In the genomic region with DNA sequence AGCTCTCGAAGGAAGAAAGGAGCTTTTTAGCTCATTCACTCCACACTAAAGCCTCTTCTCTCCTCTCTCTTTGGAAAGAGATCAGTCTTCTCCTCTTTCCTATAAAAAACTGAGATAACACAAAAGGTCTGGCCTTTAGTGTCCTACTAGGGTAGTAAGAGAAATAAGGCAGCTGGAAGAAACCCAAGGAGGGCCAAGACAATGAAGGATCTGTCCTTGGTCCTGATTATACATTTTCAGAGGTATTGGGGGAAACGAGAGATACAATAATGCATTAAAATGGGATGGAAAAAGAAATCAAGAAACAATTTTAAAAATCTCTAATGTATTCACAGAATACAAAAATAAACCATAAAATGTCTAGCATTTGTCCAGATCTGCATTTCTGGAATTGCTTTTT, we compare ENCODE assay signal across 1 cellular context.
TF ChIP-seq lines count a peak whose summit lies in the region.

No MANE protein-coding gene starts in this region.

TF ChIP-seq in SK-N-SH, 30 proteins besides CTCF, POLR2A, EP300 and RAD21 (continued from another document):
- TF ChIP-seq, protein P1, sequence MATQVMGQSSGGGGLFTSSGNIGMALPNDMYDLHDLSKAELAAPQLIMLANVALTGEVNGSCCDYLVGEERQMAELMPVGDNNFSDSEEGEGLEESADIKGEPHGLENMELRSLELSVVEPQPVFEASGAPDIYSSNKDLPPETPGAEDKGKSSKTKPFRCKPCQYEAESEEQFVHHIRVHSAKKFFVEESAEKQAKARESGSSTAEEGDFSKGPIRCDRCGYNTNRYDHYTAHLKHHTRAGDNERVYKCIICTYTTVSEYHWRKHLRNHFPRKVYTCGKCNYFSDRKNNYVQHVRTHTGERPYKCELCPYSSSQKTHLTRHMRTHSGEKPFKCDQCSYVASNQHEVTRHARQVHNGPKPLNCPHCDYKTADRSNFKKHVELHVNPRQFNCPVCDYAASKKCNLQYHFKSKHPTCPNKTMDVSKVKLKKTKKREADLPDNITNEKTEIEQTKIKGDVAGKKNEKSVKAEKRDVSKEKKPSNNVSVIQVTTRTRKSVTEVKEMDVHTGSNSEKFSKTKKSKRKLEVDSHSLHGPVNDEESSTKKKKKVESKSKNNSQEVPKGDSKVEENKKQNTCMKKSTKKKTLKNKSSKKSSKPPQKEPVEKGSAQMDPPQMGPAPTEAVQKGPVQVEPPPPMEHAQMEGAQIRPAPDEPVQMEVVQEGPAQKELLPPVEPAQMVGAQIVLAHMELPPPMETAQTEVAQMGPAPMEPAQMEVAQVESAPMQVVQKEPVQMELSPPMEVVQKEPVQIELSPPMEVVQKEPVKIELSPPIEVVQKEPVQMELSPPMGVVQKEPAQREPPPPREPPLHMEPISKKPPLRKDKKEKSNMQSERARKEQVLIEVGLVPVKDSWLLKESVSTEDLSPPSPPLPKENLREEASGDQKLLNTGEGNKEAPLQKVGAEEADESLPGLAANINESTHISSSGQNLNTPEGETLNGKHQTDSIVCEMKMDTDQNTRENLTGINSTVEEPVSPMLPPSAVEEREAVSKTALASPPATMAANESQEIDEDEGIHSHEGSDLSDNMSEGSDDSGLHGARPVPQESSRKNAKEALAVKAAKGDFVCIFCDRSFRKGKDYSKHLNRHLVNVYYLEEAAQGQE (IDR thresholded peaks at IDR 0.05; ENCODE audit: low read depth, low read length) = peak; percentile 93
